ENCODE assay signal across 31 cellular contexts in the genomic region with DNA sequence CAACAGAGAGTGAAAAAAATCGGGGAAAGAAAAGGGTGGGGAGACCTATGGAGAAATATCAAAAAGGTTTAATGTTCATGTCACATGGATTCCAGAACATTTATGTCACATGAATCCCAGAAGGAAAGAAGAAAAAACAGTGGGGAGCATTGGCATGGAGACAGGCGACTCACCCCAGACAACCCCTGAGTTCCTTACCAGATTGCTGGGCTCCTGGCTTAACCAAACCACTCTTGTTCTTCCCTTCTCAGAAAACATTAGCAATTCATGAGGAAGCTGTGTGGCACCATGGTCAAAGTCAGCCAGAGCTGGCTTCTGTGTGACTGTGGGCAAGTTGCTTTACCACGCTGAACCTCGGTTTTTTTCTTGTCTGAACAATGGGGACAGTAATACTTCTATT. TPM values are rescaled to one million over a fixed set of nuclear protein-coding genes. Genes with fewer than 3 reads are reported as not detected.
"Had no signal": no experiment of that assay in that cellular context is flagged by ENCODE, and none has a peak within 500 bp of the region (broad histone marks: within the 10 kb centered on the region; RNA-seq: fewer than 3 reads in every experiment).

No MANE protein-coding gene starts in this region.

- H3K36me3 ChIP-seq: breast epithelium, WERI-Rb-1 had no signal

- H3K4me3 ChIP-seq: body of pancreas, breast epithelium had no signal

- H3K9ac ChIP-seq: KMS-11 had no signal

- H3K36me3 Mint-ChIP-seq: activated naive CD8-positive, alpha-beta T cell treated with anti-CD3 and anti-CD28 coated beads, Interleukin-2, amount 10 ng/mL, durations not matched to agents 7 days and 5 days had no signal

- H3K27ac ChIP-seq: body of pancreas, breast epithelium, KMS-11, WERI-Rb-1 had no signal

- H3K27me3 Mint-ChIP-seq: activated CD4-positive, alpha-beta memory T cell treated with anti-CD3 and anti-CD28 coated beads, Interleukin-2, amount 10 ng/mL, durations not matched to agents 7 days and 5 days; activated naive CD4-positive, alpha-beta T cell treated with anti-CD3 and anti-CD28 coated beads, Interleukin-2, amount 50 U/mL, for 24 hours; activated naive CD8-positive, alpha-beta T cell treated with anti-CD3 and anti-CD28 coated beads, Interleukin-2, amount 10 ng/mL, durations not matched to agents 7 days and 5 days; activated T-helper 17 cell treated with anti-CD3 and anti-CD28 coated beads, Interleukin-2, amount 50 U/mL, for 72 hours had no signal

- H3K4me3 Mint-ChIP-seq: activated CD4-positive, alpha-beta memory T cell treated with anti-CD3 and anti-CD28 coated beads, Interleukin-2, amount 10 ng/mL, durations not matched to agents 7 days and 5 days; activated naive CD4-positive, alpha-beta T cell treated with anti-CD3 and anti-CD28 coated beads, Interleukin-2, amount 50 U/mL, for 24 hours; activated naive CD8-positive, alpha-beta T cell treated with anti-CD3 and anti-CD28 coated beads, Interleukin-2, amount 10 ng/mL, durations not matched to agents 7 days and 5 days; activated T-cell treated with anti-CD3 and anti-CD28 coated beads, Interleukin-2, amount 50 U/mL, for 72 hours; activated T-helper 17 cell treated with anti-CD3 and anti-CD28 coated beads, Interleukin-2, amount 50 U/mL, for 72 hours had no signal

- H3K9me3 ChIP-seq: body of pancreas had no signal

- DNase-seq: activated CD4-positive, alpha-beta memory T cell treated with anti-CD3 and anti-CD28 coated beads, Interleukin-2, amount 10 ng/mL, durations not matched to agents 7 days and 5 days; activated CD4-positive, alpha-beta T cell treated with anti-CD3 and anti-CD28 coated beads for 1 hour; activated CD4-positive, alpha-beta T cell treated with anti-CD3 and anti-CD28 coated beads for 48 hours; activated CD4-positive, CD25-positive, alpha-beta regulatory T cell; activated effector memory CD4-positive, alpha-beta T cell treated with anti-CD3 and anti-CD28 coated beads, Interleukin-2, amount 50 U/mL, for 16 hours; activated naive CD4-positive, alpha-beta T cell; activated naive CD8-positive, alpha-beta T cell treated with anti-CD3 and anti-CD28 coated beads, Interleukin-2, amount 10 ng/mL, durations not matched to agents 7 days and 5 days; activated T-cell treated with anti-CD3 and anti-CD28 coated beads, Interleukin-2, amount 50 U/mL, for 1 hour; activated T-cell treated with anti-CD3 and anti-CD28 coated beads, Interleukin-2, amount 50 U/mL, for 72 hours; amygdala; body of pancreas; NCI-H1092 treated with DMSO at 0.1 percent for 48 hours; NCI-H1417; NCI-H187 treated with DMSO at 0.1 percent for 48 hours; NCI-H2081 treated with DMSO at 0.1 percent for 48 hours; NCI-H345; NCI-H524 treated with DMSO at 0.1 percent for 48 hours; Right ventricle myocardium superior; SW 1271; T-helper 1 cell; T1000; WERI-Rb-1 had no signal

- H3K4me1 Mint-ChIP-seq: activated CD4-positive, alpha-beta memory T cell treated with anti-CD3 and anti-CD28 coated beads, Interleukin-2, amount 10 ng/mL, durations not matched to agents 7 days and 5 days; activated naive CD4-positive, alpha-beta T cell treated with anti-CD3 and anti-CD28 coated beads, Interleukin-2, amount 50 U/mL, for 24 hours; activated naive CD8-positive, alpha-beta T cell treated with anti-CD3 and anti-CD28 coated beads, Interleukin-2, amount 10 ng/mL, durations not matched to agents 7 days and 5 days; activated T-helper 17 cell treated with anti-CD3 and anti-CD28 coated beads, Interleukin-2, amount 50 U/mL, for 72 hours had no signal

- H3K4me1 ChIP-seq: body of pancreas, breast epithelium had no signal

- ATAC-seq: activated T-cell treated with anti-CD3 and anti-CD28 coated beads, Interleukin-2, amount 50 U/mL, for 72 hours; activated T-helper 17 cell treated with anti-CD3 and anti-CD28 coated beads, Interleukin-2, amount 50 U/mL, for 72 hours; body of pancreas had no signal

- H3K27ac Mint-ChIP-seq: activated CD4-positive, alpha-beta memory T cell treated with anti-CD3 and anti-CD28 coated beads, Interleukin-2, amount 10 ng/mL, durations not matched to agents 7 days and 5 days; activated naive CD4-positive, alpha-beta T cell treated with anti-CD3 and anti-CD28 coated beads, Interleukin-2, amount 50 U/mL, for 24 hours; activated naive CD8-positive, alpha-beta T cell treated with anti-CD3 and anti-CD28 coated beads, Interleukin-2, amount 10 ng/mL, durations not matched to agents 7 days and 5 days; activated T-cell treated with anti-CD3 and anti-CD28 coated beads, Interleukin-2, amount 50 U/mL, for 72 hours; activated T-helper 17 cell treated with anti-CD3 and anti-CD28 coated beads, Interleukin-2, amount 50 U/mL, for 72 hours had no signal

- H3K27me3 ChIP-seq: body of pancreas, breast epithelium had no signal

RNA-seq across cellular contexts. Expression of a gene that starts 49.6 kb away (rescaled TPM):
- total RNA-seq: activated CD4-positive, alpha-beta memory T cell treated with anti-CD3 and anti-CD28 coated beads, Interleukin-2, amount 10 ng/mL, durations not matched to agents 7 days and 5 days; activated CD8-positive, alpha-beta memory T cell treated with anti-CD3 and anti-CD28 coated beads for 36 hours; activated naive CD8-positive, alpha-beta T cell treated with anti-CD3 and anti-CD28 coated beads, Interleukin-2, amount 10 ng/mL, durations not matched to agents 7 days and 5 days; activated T-cell treated with anti-CD3 and anti-CD28 coated beads, Interleukin-2, amount 50 U/mL, for 72 hours; activated T-helper 17 cell treated with anti-CD3 and anti-CD28 coated beads, Interleukin-2, amount 50 U/mL, for 72 hours; astrocyte; body of pancreas; cardiac septum; LHCN-M2; Right ventricle myocardium superior; T-helper 2 cell treated with Interferon-gamma antibody and Interleukin-4, amounts not matched to agents 100 ng/mL and 5 ng/mL, for 36 hours had no signal
